In genomic region chr9:98108540-98109031, GRCh38 we compare ENCODE assay signal across 8 cellular contexts. TPM values are rescaled to one million over a fixed set of nuclear protein-coding genes. Genes with fewer than 3 reads are reported as not detected.
DNase-seq lines count a peak whose midpoint lies in the region; ATAC-seq and TF ChIP-seq lines count a peak whose summit lies in the region.

No MANE protein-coding gene starts in this region.

- H3K9me3 Mint-ChIP-seq in H9 = no peaks in the 10 kb centered on the region

- H3K27ac ChIP-seq in MM.1S (ENCODE audit: low read length) (no peak overlapping the region), H9 (ENCODE audit: insufficient read length, low read depth, low read length) (no peak overlapping the region)

- no peak overlapping the region for H3K4ac ChIP-seq in H9 (ENCODE audit: low read depth, low read length)

- H3K9me2 ChIP-seq in MM.1S (replicated peaks; ENCODE audit: insufficient read depth, low read length) = no peaks in the 10 kb centered on the region

- no peaks in the 10 kb centered on the region for H4K20me1 ChIP-seq in MM.1S (ENCODE audit: insufficient read depth, low read length)
- no peaks in the 10 kb centered on the region for H4K20me1 ChIP-seq in H9 (ENCODE audit: control insufficient read depth, insufficient read depth, insufficient read length)

- no peak overlapping the region for H3K23ac ChIP-seq in H9 (ENCODE audit: insufficient read length, low read depth, low read length)

- TF ChIP-seq CTCF in MM.1S (IDR thresholded peaks at IDR 0.05; ENCODE audit: low read length) (no peak), H9 (conservative IDR thresholded peaks at IDR 0.05) (no peak)

- 0 out of 2 replicates have a peak overlapping the region, but pooled peaks have one; percentile 7 for H3K4me2 ChIP-seq in MM.1S (ENCODE audit: low read depth, low read length)
- no peak overlapping the region for H3K4me2 ChIP-seq in H9 (ENCODE audit: insufficient read depth, insufficient read length, low read length)

- H3K4me1 ChIP-seq in MM.1S (ENCODE audit: low read length) (peaks cover 11% of the 10 kb centered on the region), H9 (ENCODE audit: insufficient read depth, low read length) (peaks cover 2% of the 10 kb centered on the region)

- no peaks in the 10 kb centered on the region for H3K27me3 Mint-ChIP-seq in H9 (ENCODE audit: low read depth)

- no peaks in the 10 kb centered on the region for H3K36me3 ChIP-seq in MM.1S (replicated peaks; ENCODE audit: insufficient read depth, low read length)

- ATAC-seq in GM18499 (IDR thresholded peaks at IDR 0.05; ENCODE audit: insufficient read depth, unreplicated experiment) = peak; percentile 55
- peak; percentile 67 for ATAC-seq in GM21528 (IDR thresholded peaks at IDR 0.05; ENCODE audit: low FRiP score, unreplicated experiment)
- ATAC-seq in left lobe of liver = peak; percentile 75

- no peak overlapping the region for H3K18ac ChIP-seq in H9 (ENCODE audit: insufficient read length, low read depth, low read length)

- 0 out of 2 replicates have a peak, but pooled peaks cover 9% of the 10 kb centered on the region for H3F3A ChIP-seq in MM.1S (ENCODE audit: insufficient read depth, low read length)

- H3T11ph ChIP-seq in H9 (ENCODE audit: low read length) = no peak overlapping the region

- H3K27ac Mint-ChIP-seq in H9 = peak overlapping the region in 1 of 3 experiments; percentile 67; a peak in 1 of 7 replicates

- WGBS in H9 (ENCODE audit: extremely low coverage, insufficient read length, low lambda C conversion rate) = no CpG with 5 or more reads among the region's 5 CpGs

- no peak overlapping the region for H2BK20ac ChIP-seq in H9 (ENCODE audit: low read depth, low read length, poor library complexity, severe bottlenecking)

- peaks cover 9 to 37% (median 12%) of the 10 kb centered on the region in 3 experiments; a peak in 6 of 7 replicates for H3K36me3 Mint-ChIP-seq in H9 (ENCODE audit: insufficient read depth in 1 of 3, low read depth in 3 of 3)

- H3K9ac ChIP-seq in MM.1S (ENCODE audit: low read length) (no peak overlapping the region), H9 (ENCODE audit: extremely low read depth, insufficient read length, low read length) (no peak overlapping the region)

- H4K91ac ChIP-seq in H9 (ENCODE audit: insufficient read length, low read depth, low read length) = no peak overlapping the region

- no peak overlapping the region for H4K5ac ChIP-seq in H9 (ENCODE audit: insufficient read length, low read depth, low read length)

- H2AK5ac ChIP-seq in H9 (ENCODE audit: insufficient read length, low read length) = no peak overlapping the region

- no peak overlapping the region for H3K4me3 ChIP-seq in MM.1S (ENCODE audit: low read length)

- no peak overlapping the region for H3K56ac ChIP-seq in H9 (ENCODE audit: insufficient read length, low read depth, low read length)

- H3K79me1 ChIP-seq in H9 (ENCODE audit: insufficient read depth, low read depth, low read length, poor library complexity, severe bottlenecking) = no peaks in the 10 kb centered on the region

- H3K4me3 Mint-ChIP-seq in H9 = no peak overlapping the region

- H3K23me2 ChIP-seq in H9 (ENCODE audit: insufficient read length, low read depth, low read length, poor library complexity, severe bottlenecking) = no peaks in the 10 kb centered on the region

- H3K79me2 ChIP-seq in MM.1S (ENCODE audit: low read length) = no peaks in the 10 kb centered on the region
- no peaks in the 10 kb centered on the region for H3K79me2 ChIP-seq in H9 (ENCODE audit: insufficient read depth, low read length)

- no peaks in the 10 kb centered on the region for H3K27me3 ChIP-seq in MM.1S (replicated peaks; ENCODE audit: insufficient read depth, low read length)
- no peaks in the 10 kb centered on the region for H3K27me3 ChIP-seq in H9 (ENCODE audit: insufficient read depth, low read length)

- H2AFZ ChIP-seq in MM.1S (ENCODE audit: low read length) (no peak overlapping the region), H9 (ENCODE audit: low read length) (no peak overlapping the region)

- no peak overlapping the region for H2BK5ac ChIP-seq in H9 (ENCODE audit: insufficient read length, low read length)

- H3K9me3 ChIP-seq in MM.1S (replicated peaks; ENCODE audit: insufficient read depth, low read length) (no peaks in the 10 kb centered on the region), H9 (ENCODE audit: control insufficient read depth, low read depth, low read length) (no peaks in the 10 kb centered on the region)

- peak; percentile 65 for DNase-seq in MM.1S
- no peak for DNase-seq in left lobe of liver (ENCODE audit: low spot score)
- DNase-seq in dedifferentiated amniotic fluid mesenchymal stem cell (ENCODE audit: extremely low spot score) = no peak
- no peak for DNase-seq in NCI-H748 (lab: John Stamatoyannopoulos, UW; ENCODE audit: unreplicated experiment)
- DNase-seq in amygdala (lab: John Stamatoyannopoulos, UW) = no peak
- no peak for DNase-seq in H9

- no peak overlapping the region for H2BK120ac ChIP-seq in H9 (ENCODE audit: low read depth, low read length, poor library complexity, severe bottlenecking)

- no peak overlapping the region for H2BK15ac ChIP-seq in H9 (ENCODE audit: low read depth, low read length)

- no peak overlapping the region for H2BK12ac ChIP-seq in H9 (ENCODE audit: insufficient read length, low read depth, low read length)

- H3K14ac ChIP-seq in H9 (ENCODE audit: insufficient read depth, low read length) = no peak overlapping the region

- no peak overlapping the region for H4K8ac ChIP-seq in H9 (replicated peaks; ENCODE audit: insufficient read length, low read depth, low read length)

- H3K4me1 Mint-ChIP-seq in H9 = peaks cover 13 to 17% of the 10 kb centered on the region in 2 experiments

RNA-seq across cellular contexts. Expression of gene TRIM14, which starts 10.4 kb away (rescaled TPM):
- 37.2 TPM for total RNA-seq in left lobe of liver
- total RNA-seq in H9 (2021) = 12.5 and 14.7 TPM in 2 replicates

RNA-seq across cellular contexts. Expression of gene NANS, which starts 52.1 kb away (rescaled TPM):
- total RNA-seq in left lobe of liver (26.3 TPM), H9 (2021) (40.4 and 41.8 TPM in 2 replicates)
